28 cellular contexts compared by ENCODE assay signal in the genomic region with DNA sequence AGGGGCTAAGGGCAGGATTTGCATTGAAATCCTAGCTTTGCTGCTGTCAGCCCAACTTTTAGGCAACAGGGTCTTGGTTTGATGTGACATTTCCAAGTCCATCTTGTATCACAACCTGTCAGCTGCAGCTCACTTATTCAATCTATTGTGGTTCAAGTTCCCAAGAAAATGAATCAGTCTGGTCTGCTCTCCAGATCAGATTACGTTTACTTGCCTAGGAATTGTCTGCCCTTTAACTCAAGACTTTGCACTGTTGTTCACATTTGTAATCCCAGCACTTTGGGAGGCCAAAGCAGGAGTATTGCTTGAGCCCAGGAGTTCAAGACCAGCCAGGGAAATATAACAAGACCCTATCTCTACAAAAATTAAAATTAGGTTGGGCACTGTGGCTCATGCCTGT.
"Had no signal": no experiment of that assay in that cellular context is flagged by ENCODE, and none has a peak within 500 bp of the region (broad histone marks: within the 10 kb centered on the region; RNA-seq: fewer than 3 reads in every experiment).

No MANE protein-coding gene starts in this region.

- H3K9me3 ChIP-seq: SJCRH30 had no signal

- DNase-seq: activated CD4-positive, alpha-beta memory T cell treated with anti-CD3 and anti-CD28 coated beads, Interleukin-2, amount 10 ng/mL, durations not matched to agents 7 days and 5 days; activated CD4-positive, alpha-beta T cell treated with anti-CD3 and anti-CD28 coated beads for 1 hour; activated CD4-positive, alpha-beta T cell treated with anti-CD3 and anti-CD28 coated beads for 48 hours; activated CD4-positive, CD25-positive, alpha-beta regulatory T cell; activated CD8-positive, alpha-beta memory T cell treated with anti-CD3 and anti-CD28 coated beads for 24 hours; activated CD8-positive, alpha-beta memory T cell treated with anti-CD3 and anti-CD28 coated beads, Interleukin-2, amount 10 ng/mL, durations not matched to agents 7 days and 5 days; activated CD8-positive, alpha-beta memory T cell treated with anti-CD3 and anti-CD28 coated beads, Interleukin-2, amount 50 U/mL, for 48 hours; activated effector memory CD4-positive, alpha-beta T cell treated with Interleukin-2 at 50 U/mL for 16 hours; activated naive CD4-positive, alpha-beta T cell; activated naive CD4-positive, alpha-beta T cell treated with anti-CD3 and anti-CD28 coated beads, Interleukin-2, amount 50 U/mL, for 16 hours; activated naive CD8-positive, alpha-beta T cell treated with anti-CD3 and anti-CD28 coated beads for 36 hours; activated T-cell treated with anti-CD3 and anti-CD28 coated beads, Interleukin-2, amount 50 U/mL, for 48 hours; amniotic stem cell; aorta; NCI-H1048; NCI-H1105 treated with DMSO at 0.1 percent for 48 hours; NCI-H1436; NCI-H1694; NCI-H1930; NCI-H2081 treated with DMSO at 0.1 percent for 48 hours; NCI-H226; NCI-H524 treated with DMSO at 0.1 percent for 48 hours; SHP77; SJCRH30; T1000; WERI-Rb-1 had no signal

- H3K27me3 ChIP-seq: SJCRH30 had no signal

- ATAC-seq: activated CD8-positive, alpha-beta memory T cell treated with anti-CD3 and anti-CD28 coated beads, Interleukin-2, amount 10 ng/mL, durations not matched to agents 7 days and 5 days; Panc1 had no signal

- H3K4me1 ChIP-seq: SJCRH30 had no signal

- H3K27ac ChIP-seq: SJCRH30, SK-N-MC, WERI-Rb-1 had no signal

- H3K4me3 ChIP-seq: SJCRH30, SK-N-MC had no signal

- H3K36me3 ChIP-seq: WERI-Rb-1 had no signal
